Comparison of ENCODE assay signal across 1 cellular context in genomic region chr14:33952541-33952940, GRCh38.
TF ChIP-seq lines count a peak whose summit lies in the region.

No MANE protein-coding gene starts in this region.

TF ChIP-seq in GM23338, 12 proteins besides CTCF, POLR2A, EP300 and RAD21 (continued from another document):
- TF ChIP-seq ZNF462 (CRISPR knock-in tag; IDR thresholded peaks at IDR 0.05) = no peak
- TF ChIP-seq EZH2 (IDR thresholded peaks at IDR 0.05; ENCODE audit: low read depth, unreplicated experiment) = no peak
- no peak for TF ChIP-seq REST (IDR thresholded peaks at IDR 0.05; ENCODE audit: unreplicated experiment)
- no peak for TF ChIP-seq NANOG (IDR thresholded peaks at IDR 0.05; ENCODE audit: borderline replicate concordance)
- no peak for TF ChIP-seq POLR2AphosphoS5 (IDR thresholded peaks at IDR 0.05; ENCODE audit: low read depth)
